Comparison of ENCODE assay signal across 11 cellular contexts in the genomic region with DNA sequence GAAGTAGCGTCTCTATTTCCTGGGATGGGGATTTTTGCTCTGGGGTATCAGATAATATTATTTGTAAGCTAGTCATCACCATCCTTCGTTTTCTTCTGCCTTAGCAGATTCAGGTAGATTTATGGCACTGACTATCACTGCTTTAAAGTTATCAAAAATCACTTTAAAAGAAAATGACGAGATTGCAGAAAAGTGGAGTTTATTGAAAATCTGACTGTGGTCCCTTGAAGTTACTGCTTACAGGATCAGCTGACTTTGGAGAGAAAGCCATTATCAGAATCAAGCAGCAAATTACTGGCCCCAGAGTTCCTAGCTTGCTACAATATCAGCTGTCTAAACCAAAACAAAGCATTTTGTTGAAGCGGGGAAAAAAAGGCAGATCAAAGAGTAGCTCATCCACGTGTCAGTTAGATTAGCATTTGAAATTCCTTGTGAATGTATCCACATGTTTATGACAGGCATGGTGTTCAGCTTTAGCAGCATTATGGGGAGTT. TPM values are rescaled to one million over a fixed set of nuclear protein-coding genes. Genes with fewer than 3 reads are reported as not detected.
DNase-seq lines count a peak whose midpoint lies in the region; ATAC-seq and TF ChIP-seq lines count a peak whose summit lies in the region.
"Had no signal": no experiment of that assay in that cellular context is flagged by ENCODE, and none has a peak within 500 bp of the region (broad histone marks: within the 10 kb centered on the region; RNA-seq: fewer than 3 reads in every experiment).

No MANE protein-coding gene starts in this region.

- no peaks in the 10 kb centered on the region for H3K9me3 ChIP-seq in endocrine pancreas (ENCODE audit: control insufficient read depth, low read length)
- H3K9me3 ChIP-seq in uterus, result no peaks in the 10 kb centered on the region
- H3K9me3 ChIP-seq: BE2C had no signal

- in situ Hi-C loops in GM13977 (cut with MboI; ENCODE audit: low pct_unique_long_range_greater_than_20kb, low sequenced_read_pairs, unreplicated experiment), result no loop called here

- no peak for TF ChIP-seq POLR2A in uterus (IDR thresholded peaks at IDR 0.05)

- no peaks in the 10 kb centered on the region for H3K9me3 Mint-ChIP-seq in naive thymus-derived CD8-positive, alpha-beta T cell
- H3K9me3 Mint-ChIP-seq: H9 had no signal

- peak overlapping the region; percentile 83 to 87 for H3K27ac ChIP-seq in uterus

- no peaks in the 10 kb centered on the region for H3K27me3 Mint-ChIP-seq in naive thymus-derived CD8-positive, alpha-beta T cell

- peak overlapping the region in 8 of 10 donors; percentile 27 to 75 (median 57) for H3K4me3 Mint-ChIP-seq in naive thymus-derived CD8-positive, alpha-beta T cell
- H3K4me3 Mint-ChIP-seq: H9 had no signal

- POLR2A ChIA-PET in naive thymus-derived CD8-positive, alpha-beta T cell (lab: Charles Lee), result interaction anchor here (1.1 to 2.1 kb wide), 5 partner anchors 10 to 51 kb away, joined by 3 to 9 read pairs (median 7); a partner anchor contains a TSS

- no peak for DNase-seq in Right ventricle myocardium superior
- DNase-seq in Right ventricle myocardium inferior (ENCODE audit: missing footprints), result no peak
- no peak for DNase-seq in naive thymus-derived CD8-positive, alpha-beta T cell
- no peak for DNase-seq in uterus
- no peak for DNase-seq in GM13977 (ENCODE audit: low spot score)
- no peak for DNase-seq in iPS-NIHi11 (ENCODE audit: low spot score)
- DNase-seq: BE2C, H9, NCI-H524 treated with DMSO at 0.1 percent for 48 hours had no signal

- H3K4me3 ChIP-seq in endocrine pancreas (ENCODE audit: control insufficient read depth, insufficient read depth, low read length) (no peak overlapping the region), uterus (no peak overlapping the region)

- ATAC-seq in Right ventricle myocardium superior (ENCODE audit: poor library complexity) (peak; percentile 1), Right ventricle myocardium inferior (no peak), HG03342 (IDR thresholded peaks at IDR 0.05; ENCODE audit: unreplicated experiment) (no peak)
- no peak for ATAC-seq in naive thymus-derived CD8-positive, alpha-beta T cell

- H3K27me3 ChIP-seq in endocrine pancreas (ENCODE audit: control insufficient read depth, insufficient read depth, low read length), result no peaks in the 10 kb centered on the region
- H3K27me3 ChIP-seq in uterus, result no peaks in the 10 kb centered on the region
- H3K27me3 ChIP-seq: BE2C had no signal

- peaks cover 0 to 35% (median 2%) of the 10 kb centered on the region in 3 donors for H3K36me3 Mint-ChIP-seq in naive thymus-derived CD8-positive, alpha-beta T cell

- peak overlapping the region; percentile 79 to 96 (median 90) for H3K27ac Mint-ChIP-seq in naive thymus-derived CD8-positive, alpha-beta T cell
- H3K27ac Mint-ChIP-seq: H9 had no signal

- H3K36me3 ChIP-seq in endocrine pancreas (ENCODE audit: control insufficient read depth, insufficient read depth, low read length) (no peaks in the 10 kb centered on the region), uterus (no peaks in the 10 kb centered on the region)
- H3K36me3 ChIP-seq: BE2C had no signal

- intact Hi-C loops in Right ventricle myocardium superior (cut with DNase I) (no loop called here), Right ventricle myocardium inferior (cut with DNase I) (no loop called here), uterus (cut with DNase I; ENCODE audit: low total_unique reads) (no loop called here)

- H3K4me1 Mint-ChIP-seq in naive thymus-derived CD8-positive, alpha-beta T cell, result peaks cover 52 to 90% (median 87%) of the 10 kb centered on the region in 4 donors

- H3K4me1 ChIP-seq in endocrine pancreas (ENCODE audit: control insufficient read depth, insufficient read depth, low read length), result peaks cover 23% of the 10 kb centered on the region
- peaks cover 0 to 8% of the 10 kb centered on the region in 2 donors for H3K4me1 ChIP-seq in uterus
- H3K4me1 ChIP-seq: BE2C had no signal

- peak overlapping the region; percentile 1 for H3K9ac ChIP-seq in endocrine pancreas (ENCODE audit: control insufficient read depth, insufficient read depth, low read length)

- TF ChIP-seq CTCF in uterus (IDR thresholded peaks at IDR 0.05) (no peak), GM13977 (IDR thresholded peaks at IDR 0.05; ENCODE audit: extremely low read depth, insufficient read depth, missing control alignments) (no peak)

RNA-seq across cellular contexts. Expression of a gene that starts 18.5 kb away (rescaled TPM):
- 29.9 TPM for total RNA-seq in Right ventricle myocardium superior
- 34.9 TPM for total RNA-seq in Right ventricle myocardium inferior
- 100 to 1,000 TPM in 1 of 2 experiments, 10 to 100 TPM in 1; 99.9 to 108 TPM for total RNA-seq in naive thymus-derived CD8-positive, alpha-beta T cell
- polyA plus RNA-seq in naive thymus-derived CD8-positive, alpha-beta T cell, result 100 to 1,000 TPM in 2 of 3 donors, 10 to 100 TPM in 1; 89.2 to 148 (median 105) TPM
- total RNA-seq in uterus, result 10 to 100 TPM; 12.1 to 52.2 (median 19.8) TPM
